8 cellular contexts compared by ENCODE assay signal in the genomic region with DNA sequence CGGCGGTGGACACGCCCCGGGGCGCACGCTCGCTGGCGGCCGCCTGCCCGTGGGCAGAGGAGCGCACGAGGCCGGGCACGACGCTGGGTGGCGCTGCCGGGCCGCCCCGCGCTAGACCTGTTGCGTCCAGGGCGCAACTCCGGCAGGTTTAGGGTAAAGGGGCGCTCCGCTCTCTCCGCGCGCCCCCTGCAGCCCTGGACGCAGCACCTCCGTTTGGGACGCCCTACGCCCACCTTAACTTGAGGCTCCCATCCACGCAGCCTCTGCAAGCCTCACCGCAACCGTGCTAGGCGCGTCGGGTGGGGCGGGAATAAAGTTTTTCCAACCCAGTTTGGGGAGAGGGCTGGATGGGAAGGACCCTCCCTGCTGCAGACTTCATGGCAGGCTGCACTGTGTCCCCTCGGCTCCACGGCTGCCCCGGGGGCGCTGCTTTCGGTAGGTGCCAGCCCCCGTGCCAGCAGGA. TPM values are rescaled to one million over a fixed set of nuclear protein-coding genes. Genes with fewer than 3 reads are reported as not detected.
DNase-seq lines count a peak whose midpoint lies in the region; ATAC-seq and TF ChIP-seq lines count a peak whose summit lies in the region.

No MANE protein-coding gene starts in this region.

- H3K36me3 ChIP-seq in left lung: no peaks in the 10 kb centered on the region

- peak overlapping the region; percentile 73 for H3K4me3 ChIP-seq in coronary artery
- H3K4me3 ChIP-seq in left lung: peak overlapping the region; percentile 61 to 71

- intact Hi-C loops in left lung (cut with DNase I): loop anchor here in 1 of 2 donors (10.0 kb wide), 1 partner anchor 83 kb away; no protein-coding TSS in a partner anchor

- no peak for TF ChIP-seq CTCF in coronary artery (IDR thresholded peaks at IDR 0.05)
- peak; percentile 88 to 89 for TF ChIP-seq CTCF in left lung (IDR thresholded peaks at IDR 0.05)

- in situ Hi-C loops in KBM-7 (cut with MboI; ENCODE audit: low pct_unique_long_range_greater_than_20kb, low sequenced_read_pairs): no loop called here

- peak overlapping the region in 1 of 2 donors; percentile 30 for H3K27ac ChIP-seq in coronary artery
- peak overlapping the region; percentile 17 to 75 for H3K27ac ChIP-seq in left lung

- H3K4me1 ChIP-seq in left lung: peaks cover 0 to 24% of the 10 kb centered on the region in 2 donors

- DNase-seq in stimulated activated naive CD4-positive, alpha-beta T cell treated with Interleukin-2 at 50 U/mL for 16 hours (lab: John Stamatoyannopoulos, UW): peak; percentile 5
- DNase-seq in stimulated activated naive CD4-positive, alpha-beta T cell (lab: John Stamatoyannopoulos, UW): no peak
- DNase-seq in KBM-7: peak; percentile 85
- peak; percentile 35 to 64 for DNase-seq in SHP77 (lab: John Stamatoyannopoulos, UW)
- DNase-seq in coronary artery (ENCODE audit: low spot score): no peak
- DNase-seq in left lung: peak; percentile 75 to 94
- DNase-seq in stimulated activated CD4-positive, alpha-beta T cell treated with anti-CD3 and anti-CD28 coated beads, TNF-alpha, amount 100 ng/mL, for 48 hours (ENCODE audit: low read depth in 3 of 3): peak; percentile 17 to 43 (median 25)

- ATAC-seq in left lung (peak; percentile 92), HG03520 (IDR thresholded peaks at IDR 0.05; ENCODE audit: unreplicated experiment) (no peak)

- H3K27me3 ChIP-seq in left lung: peaks cover 0 to 31% of the 10 kb centered on the region in 2 donors

- H3K9me3 ChIP-seq in left lung: peaks cover 0 to 4% of the 10 kb centered on the region in 2 donors

RNA-seq across cellular contexts. Expression of gene SYT17, which starts 0.3 kb away (rescaled TPM):
- 10 to 100 TPM; 12.3 to 26.3 TPM for total RNA-seq in left lung

RNA-seq across cellular contexts. Expression of gene ITPRIPL2, which starts 54.0 kb away (rescaled TPM):
- 10 to 100 TPM; 67.6 to 82.7 TPM for total RNA-seq in left lung

Comparison
In these comparisons a context has a peak if more than half of its experiments do, and no peak if none do; other contexts are left out.
1. DNase-seq: peak in stimulated activated naive CD4-positive, alpha-beta T cell treated with Interleukin-2 at 50 U/mL for 16 hours (single experiment), KBM-7 (single experiment), SHP77 (2 of 2), left lung (2 of 2) and stimulated activated CD4-positive, alpha-beta T cell treated with anti-CD3 and anti-CD28 coated beads, TNF-alpha, amount 100 ng/mL, for 48 hours (3 of 3); none in stimulated activated naive CD4-positive, alpha-beta T cell (0 of 6) and coronary artery (single experiment).